Comparison of ENCODE assay signal across 11 cellular contexts in genomic region chr2:105144941-105145300, GRCh38.
DNase-seq lines count a peak whose midpoint lies in the region; ATAC-seq and TF ChIP-seq lines count a peak whose summit lies in the region.
"Had no signal": no experiment of that assay in that cellular context is flagged by ENCODE, and none has a peak within 500 bp of the region (broad histone marks: within the 10 kb centered on the region; RNA-seq: fewer than 3 reads in every experiment).

No MANE protein-coding gene starts in this region.

- no peak overlapping the region for H3T11ph ChIP-seq in H9 (ENCODE audit: low read length)

- H2BK12ac ChIP-seq in H9 (ENCODE audit: insufficient read length, low read depth, low read length), result no peak overlapping the region

- no peaks in the 10 kb centered on the region for H3K4me1 ChIP-seq in H9 (ENCODE audit: insufficient read depth, low read length)

- H3K79me2 ChIP-seq in H9 (ENCODE audit: insufficient read depth, low read length), result no peaks in the 10 kb centered on the region

- H3K9me3 Mint-ChIP-seq in H9, result no peaks in the 10 kb centered on the region; a peak in 1 of 5 replicates
- no peaks in the 10 kb centered on the region for H3K9me3 Mint-ChIP-seq in activated B cell treated with CpG ODN at 0.5 μM for 24 hours
- no peaks in the 10 kb centered on the region for H3K9me3 Mint-ChIP-seq in natural killer cell treated with Interleukin-12 subunit alpha and Interleukin-12 subunit beta and Interleukin-15 and Interleukin-18, amount 100 ng/mL, for 72 hours

- intact Hi-C loops in activated B cell treated with CpG ODN at 0.5 μM for 24 hours (cut with micrococcal nuclease) (loop anchor here (5.0 kb wide), 1 partner anchor 32 kb away; no protein-coding TSS in a partner anchor), sciatic nerve (cut with DNase I) (no loop called here)

- H3K4me1 Mint-ChIP-seq in H9 (peaks cover 15 to 17% of the 10 kb centered on the region in 2 experiments), activated B cell treated with CpG ODN at 0.5 μM for 24 hours (peaks cover 26% of the 10 kb centered on the region)
- peaks cover 8% of the 10 kb centered on the region in 2 donors for H3K4me1 Mint-ChIP-seq in natural killer cell treated with Interleukin-12 subunit alpha and Interleukin-12 subunit beta and Interleukin-15 and Interleukin-18, amount 100 ng/mL, for 72 hours (ENCODE audit: low read depth in 2 of 2)

- H3K27ac ChIP-seq in H9 (ENCODE audit: insufficient read length, low read depth, low read length), result no peak overlapping the region
- H3K27ac ChIP-seq: gastroesophageal sphincter, vagina had no signal

- no peak overlapping the region for H3K14ac ChIP-seq in H9 (ENCODE audit: insufficient read depth, low read length)

- CTCF ChIA-PET in activated B cell treated with CpG ODN at 0.5 μM for 24 hours (lab: Charles Lee), result interaction anchor here (1.5 to 3.0 kb wide), 2 partner anchors 31 to 91 kb away, joined by 3 to 12 read pairs; no protein-coding TSS in a partner anchor

- peaks cover 5% of the 10 kb centered on the region for H3K23me2 ChIP-seq in H9 (ENCODE audit: insufficient read length, low read depth, low read length, poor library complexity, severe bottlenecking)

- H3K56ac ChIP-seq in H9 (ENCODE audit: insufficient read length, low read depth, low read length), result no peak overlapping the region

- H3K9ac ChIP-seq in H9 (ENCODE audit: extremely low read depth, insufficient read length, low read length), result no peak overlapping the region

- no peak overlapping the region for H3K27ac Mint-ChIP-seq in H9
- no peak overlapping the region for H3K27ac Mint-ChIP-seq in activated B cell treated with CpG ODN at 0.5 μM for 24 hours
- no peak overlapping the region for H3K27ac Mint-ChIP-seq in natural killer cell treated with Interleukin-12 subunit alpha and Interleukin-12 subunit beta and Interleukin-15 and Interleukin-18, amount 100 ng/mL, for 72 hours

- ATAC-seq in GM18499 (IDR thresholded peaks at IDR 0.05; ENCODE audit: insufficient read depth, unreplicated experiment) (peak; percentile 72), activated B cell treated with CpG ODN at 0.5 μM for 24 hours (ENCODE audit: low read depth) (peak; percentile 23), sciatic nerve (no peak), HG02759 (IDR thresholded peaks at IDR 0.05; ENCODE audit: unreplicated experiment) (no peak)
- peak in 1 of 2 donors; percentile 44 for ATAC-seq in natural killer cell treated with Interleukin-12 subunit alpha and Interleukin-12 subunit beta and Interleukin-15 and Interleukin-18, amount 100 ng/mL, for 72 hours
- ATAC-seq: gastroesophageal sphincter had no signal

- H3K4me3 Mint-ChIP-seq in H9 (peak overlapping the region; percentile 77 to 91), activated B cell treated with CpG ODN at 0.5 μM for 24 hours (peak overlapping the region; percentile 80)
- H3K4me3 Mint-ChIP-seq in natural killer cell treated with Interleukin-12 subunit alpha and Interleukin-12 subunit beta and Interleukin-15 and Interleukin-18, amount 100 ng/mL, for 72 hours, result peak overlapping the region; percentile 77

- DNase-seq in H9 (no peak), activated B cell treated with CpG ODN at 0.5 μM for 24 hours (no peak), sciatic nerve (ENCODE audit: low spot score) (no peak), NCI-H1436 treated with DMSO at 0.1 percent for 48 hours (lab: John Stamatoyannopoulos, UW) (no peak), iPS-NIHi7 (ENCODE audit: extremely low spot score) (no peak)
- DNase-seq in natural killer cell treated with Interleukin-12 subunit alpha and Interleukin-12 subunit beta and Interleukin-15 and Interleukin-18, amount 100 ng/mL, for 72 hours (ENCODE audit: low spot score), result no peak
- DNase-seq: EL had no signal

- H3K79me1 ChIP-seq in H9 (ENCODE audit: insufficient read depth, low read depth, low read length, poor library complexity, severe bottlenecking), result no peaks in the 10 kb centered on the region

- no peak overlapping the region for H4K91ac ChIP-seq in H9 (ENCODE audit: insufficient read length, low read depth, low read length)

- no peak overlapping the region for H3K23ac ChIP-seq in H9 (ENCODE audit: insufficient read length, low read depth, low read length)

- no peak overlapping the region for H3K4ac ChIP-seq in H9 (ENCODE audit: low read depth, low read length)

- no peak for TF ChIP-seq CTCF in H9 (conservative IDR thresholded peaks at IDR 0.05)
- TF ChIP-seq CTCF in activated B cell treated with CpG ODN at 0.5 μM for 24 hours (IDR thresholded peaks at IDR 0.05), result no peak

- no CpG with 5 or more reads among the region's 2 CpGs for WGBS in H9 (ENCODE audit: extremely low coverage, insufficient read length, low lambda C conversion rate)

- POLR2A ChIA-PET in activated B cell treated with CpG ODN at 0.5 μM for 24 hours (lab: Charles Lee), result interaction anchor here (1.0 kb wide), 1 partner anchor 15 kb away, joined by 3 read pairs; no protein-coding TSS in a partner anchor

- no peak overlapping the region for H2BK20ac ChIP-seq in H9 (ENCODE audit: low read depth, low read length, poor library complexity, severe bottlenecking)

- H4K20me1 ChIP-seq in H9 (ENCODE audit: control insufficient read depth, insufficient read depth, insufficient read length), result no peaks in the 10 kb centered on the region

- peak overlapping the region; percentile 40 for H3K4me2 ChIP-seq in H9 (ENCODE audit: insufficient read depth, insufficient read length, low read length)

- no peak overlapping the region for H2BK15ac ChIP-seq in H9 (ENCODE audit: low read depth, low read length)

- H3K36me3 Mint-ChIP-seq in H9 (ENCODE audit: insufficient read depth in 1 of 3, low read depth in 3 of 3) (peaks cover 0 to 7% (median 0%) of the 10 kb centered on the region in 3 experiments; a peak in 2 of 7 replicates), activated B cell treated with CpG ODN at 0.5 μM for 24 hours (ENCODE audit: low read depth) (peaks cover 3% of the 10 kb centered on the region)
- H3K36me3 Mint-ChIP-seq in natural killer cell treated with Interleukin-12 subunit alpha and Interleukin-12 subunit beta and Interleukin-15 and Interleukin-18, amount 100 ng/mL, for 72 hours, result no peaks in the 10 kb centered on the region

- no peaks in the 10 kb centered on the region for H3K9me3 ChIP-seq in H9 (ENCODE audit: control insufficient read depth, low read depth, low read length)
- H3K9me3 ChIP-seq: gastroesophageal sphincter, vagina had no signal

- H3K27me3 Mint-ChIP-seq in H9 (ENCODE audit: low read depth) (peaks cover 29% of the 10 kb centered on the region), activated B cell treated with CpG ODN at 0.5 μM for 24 hours (no peaks in the 10 kb centered on the region)
- peaks cover 32 to 36% of the 10 kb centered on the region in 2 donors for H3K27me3 Mint-ChIP-seq in natural killer cell treated with Interleukin-12 subunit alpha and Interleukin-12 subunit beta and Interleukin-15 and Interleukin-18, amount 100 ng/mL, for 72 hours

- no peaks in the 10 kb centered on the region for H3K27me3 ChIP-seq in H9 (ENCODE audit: insufficient read depth, low read length)
- H3K27me3 ChIP-seq: vagina had no signal

- H3K18ac ChIP-seq in H9 (ENCODE audit: insufficient read length, low read depth, low read length), result no peak overlapping the region

- no peak overlapping the region for H2BK5ac ChIP-seq in H9 (ENCODE audit: insufficient read length, low read length)

- no peak overlapping the region for H2BK120ac ChIP-seq in H9 (ENCODE audit: low read depth, low read length, poor library complexity, severe bottlenecking)

- H4K5ac ChIP-seq in H9 (ENCODE audit: insufficient read length, low read depth, low read length), result no peak overlapping the region

- no peak overlapping the region for H2AK5ac ChIP-seq in H9 (ENCODE audit: insufficient read length, low read length)

- H4K8ac ChIP-seq in H9 (replicated peaks; ENCODE audit: insufficient read length, low read depth, low read length), result no peak overlapping the region

- no peak overlapping the region for H2AFZ ChIP-seq in H9 (ENCODE audit: low read length)

Comparison
In these comparisons a context has a peak if more than half of its experiments do, and no peak if none do; other contexts are left out.
1. ATAC-seq: peak in GM18499 (single experiment) and activated B cell treated with CpG ODN at 0.5 μM for 24 hours (single experiment); none in sciatic nerve (single experiment) and HG02759 (single experiment).
2. Peak in every context shown above with its lines, with median percentiles within 50 percentile points of each other: H3K4me3 Mint-ChIP-seq.